In the genomic region with DNA sequence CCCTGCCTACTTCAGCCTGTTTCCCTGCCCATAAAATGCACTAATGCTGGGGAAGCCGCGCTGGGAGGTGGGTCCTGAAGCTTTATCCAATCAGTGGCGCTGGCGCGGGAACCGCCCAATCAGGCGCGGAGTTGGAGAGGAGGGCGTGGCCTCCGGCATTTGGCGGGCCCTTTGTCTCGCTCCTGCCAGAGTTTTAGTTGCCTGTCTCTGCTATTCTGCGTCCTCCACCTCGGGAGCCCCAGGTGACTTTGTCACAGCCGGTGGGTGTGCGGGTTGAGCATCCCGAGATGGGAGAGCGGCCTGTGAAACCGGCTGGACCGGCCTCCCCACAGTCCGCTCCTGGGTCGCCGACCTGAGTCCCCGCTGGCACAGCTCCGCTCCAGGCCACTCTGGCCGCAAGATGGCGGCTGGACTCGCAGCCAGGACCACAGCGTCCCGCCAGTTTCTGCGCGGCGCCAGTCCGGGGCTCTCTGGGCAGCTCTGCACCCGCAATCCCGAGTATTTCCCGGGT, we compare ENCODE assay signal across 8 cellular contexts. TPM values are rescaled to one million over a fixed set of nuclear protein-coding genes. Genes with fewer than 3 reads are reported as not detected.
DNase-seq lines count a peak whose midpoint lies in the region; ATAC-seq and TF ChIP-seq lines count a peak whose summit lies in the region.

No MANE protein-coding gene starts in this region.

- 2 to 42% methylated on average over 37 of the region's 37 CpGs for WGBS in sigmoid colon, 2 donors

- no peaks in the 10 kb centered on the region for H3K9me3 ChIP-seq in iPS-18c (ENCODE audit: control insufficient read depth, insufficient read depth, low read length)
- no peaks in the 10 kb centered on the region for H3K9me3 ChIP-seq in sigmoid colon
- H3K9me3 ChIP-seq in vagina = no peaks in the 10 kb centered on the region

- TF ChIP-seq POLR2A in sigmoid colon (IDR thresholded peaks at IDR 0.05) (no peak), vagina (IDR thresholded peaks at IDR 0.05) (no peak)

- no peaks in the 10 kb centered on the region for H3K36me3 ChIP-seq in sigmoid colon
- H3K36me3 ChIP-seq in vagina = no peaks in the 10 kb centered on the region

- peaks cover 0 to 8% (median 6%) of the 10 kb centered on the region in 3 donors for H3K27me3 ChIP-seq in sigmoid colon
- no peaks in the 10 kb centered on the region for H3K27me3 ChIP-seq in vagina

- H3K4me3 ChIP-seq in astrocyte of the spinal cord (ENCODE audit: low read depth, low read length) (peak overlapping the region; percentile 49), iPS-18c (ENCODE audit: insufficient read depth, low read depth, low read length) (peak overlapping the region; percentile 69), sigmoid colon (peak overlapping the region; percentile 1 to 56 (median 48)), vagina (peak overlapping the region; percentile 28 to 44)

- in situ Hi-C loops in astrocyte of the spinal cord (cut with HindIII; ENCODE audit: low sequenced_read_pairs) = no loop called here

- DNase-seq in T-helper 9 cell = peak; percentile 62
- DNase-seq in astrocyte of the spinal cord (ENCODE audit: low read depth, low spot score) = peak; percentile 65
- DNase-seq in sigmoid colon = peak; percentile 82
- peak in 1 of 2 donors; percentile 67 for DNase-seq in vagina (ENCODE audit: extremely low spot score in 2 of 2)
- DNase-seq in NCI-H1105 treated with DMSO at 0.1 percent for 48 hours (lab: John Stamatoyannopoulos, UW) = no peak
- DNase-seq in NCI-H146 treated with DMSO at 0.1 percent for 48 hours (lab: John Stamatoyannopoulos, UW; ENCODE audit: unreplicated experiment) = no peak

- intact Hi-C loops in sigmoid colon (cut with DNase I) (no loop called here), vagina (cut with DNase I) (no loop called here)

- H3K27ac ChIP-seq in sigmoid colon = no peak overlapping the region
- H3K27ac ChIP-seq in vagina = no peak overlapping the region

- peak; percentile 68 for ATAC-seq in GM21528 (IDR thresholded peaks at IDR 0.05; ENCODE audit: low FRiP score, unreplicated experiment)

- H3K4me1 ChIP-seq in sigmoid colon = peaks cover 0 to 15% (median 11%) of the 10 kb centered on the region in 4 donors
- peaks cover 8% of the 10 kb centered on the region for H3K4me1 ChIP-seq in vagina

- TF ChIP-seq CTCF in astrocyte of the spinal cord (IDR thresholded peaks at IDR 0.05; ENCODE audit: low read depth, low read length) = no peak
- no peak for TF ChIP-seq CTCF in sigmoid colon (IDR thresholded peaks at IDR 0.05)
- TF ChIP-seq CTCF in vagina (IDR thresholded peaks at IDR 0.05) = no peak

- TF ChIP-seq EP300 in sigmoid colon (IDR thresholded peaks at IDR 0.05) = no peak

RNA-seq across cellular contexts. Expression of a gene that starts 30.7 kb away (rescaled TPM):
- total RNA-seq in sigmoid colon (10 to 100 TPM; 10.9 to 15.7 (median 12.5) TPM), vagina (7.9 TPM)
- 1 to 10 TPM; 6.5 to 8.5 (median 7.8) TPM for polyA plus RNA-seq in sigmoid colon

Comparison
In these comparisons a context has a peak if more than half of its experiments do, and no peak if none do; other contexts are left out.
1. DNase-seq: peak in T-helper 9 cell (single experiment), astrocyte of the spinal cord (single experiment) and sigmoid colon (single experiment); none in NCI-H1105 treated with DMSO at 0.1 percent for 48 hours (single experiment) and NCI-H146 treated with DMSO at 0.1 percent for 48 hours (single experiment).
2. Peak in every context shown above with its lines, with median percentiles within 50 percentile points of each other: H3K4me3 ChIP-seq.